In genomic region chr15:25057574-25057973, GRCh38 we compare ENCODE assay signal across 15 cellular contexts.
DNase-seq lines count a peak whose midpoint lies in the region; TF ChIP-seq lines count a peak whose summit lies in the region.
"Had no signal": no experiment of that assay in that cellular context is flagged by ENCODE, and none has a peak within 500 bp of the region (broad histone marks: within the 10 kb centered on the region; RNA-seq: fewer than 3 reads in every experiment).

No MANE protein-coding gene starts in this region.

- H3K27ac ChIP-seq in osteoblast (ENCODE audit: low read depth, low read length) = no peak overlapping the region
- no peak overlapping the region for H3K27ac ChIP-seq in testis

- no peak overlapping the region for H3K4me2 ChIP-seq in osteoblast (ENCODE audit: insufficient read depth, low read length)

- H3K4me3 ChIP-seq in adipocyte (ENCODE audit: low read length) (peak overlapping the region; percentile 59), osteoblast (ENCODE audit: insufficient read depth, low read length) (no peak overlapping the region), testis (no peak overlapping the region)
- H3K4me3 ChIP-seq: HAP-1, lung had no signal

- intact Hi-C loops in testis (cut with DNase I; ENCODE audit: low total_unique reads) = no loop called here

- TF ChIP-seq CTCF in osteoblast (IDR thresholded peaks at IDR 0.05; ENCODE audit: extremely low read depth, low read depth, low read length) (no peak), testis (IDR thresholded peaks at IDR 0.05) (no peak)

- H3K9me3 ChIP-seq in adipocyte (ENCODE audit: control insufficient read depth, low read length) = peaks cover 100% of the 10 kb centered on the region
- peaks cover 95% of the 10 kb centered on the region for H3K9me3 ChIP-seq in osteoblast (ENCODE audit: low read depth, low read length)
- no peaks in the 10 kb centered on the region for H3K9me3 ChIP-seq in testis

- H3K36me3 ChIP-seq in adipocyte (ENCODE audit: control insufficient read depth, insufficient read depth, low read length, severe bottlenecking) (peaks cover 100% of the 10 kb centered on the region), osteoblast (ENCODE audit: insufficient read depth, low read length) (peaks cover 78% of the 10 kb centered on the region), testis (ENCODE audit: low read depth, missing control alignments) (no peaks in the 10 kb centered on the region)
- H3K36me3 ChIP-seq: HAP-1 had no signal

- DNase-seq in D341Med (ENCODE audit: low spot score) (peak; percentile 9), adipocyte (ENCODE audit: low read depth) (no peak), osteoblast (ENCODE audit: insufficient read length, low spot score, missing footprints) (peak; percentile 11), testis (peak; percentile 4), NOMO-1 treated with DMSO at 0.1 percent for 48 hours (lab: John Stamatoyannopoulos, UW; ENCODE audit: unreplicated experiment) (no peak)
- DNase-seq in stimulated activated naive CD4-positive, alpha-beta T cell (lab: John Stamatoyannopoulos, UW) = no peak
- DNase-seq in stimulated activated CD4-positive, alpha-beta T cell treated with anti-CD3 and anti-CD28 coated beads, Interleukin-2, amount 100 ng/mL, for 24 hours = no peak
- DNase-seq: activated CD8-positive, alpha-beta T cell treated with anti-CD3 and anti-CD28 coated beads for 36 hours; activated naive CD4-positive, alpha-beta T cell treated with anti-CD3 and anti-CD28 coated beads, Interleukin-2, amount 10 ng/mL, durations not matched to agents 7 days and 5 days; activated T-cell treated with anti-CD3 and anti-CD28 coated beads, Interleukin-2, amount 50 U/mL, for 4 hours; amygdala; MV-4-11; T1000 had no signal

- no peak overlapping the region for H3K9ac ChIP-seq in adipocyte (ENCODE audit: low read length)

- no peaks in the 10 kb centered on the region for H3K4me1 ChIP-seq in adipocyte (ENCODE audit: control insufficient read depth, insufficient read depth, low read length)
- H3K4me1 ChIP-seq in osteoblast (ENCODE audit: insufficient read depth, low read length) = no peaks in the 10 kb centered on the region
- no peaks in the 10 kb centered on the region for H3K4me1 ChIP-seq in testis
- H3K4me1 ChIP-seq: HAP-1 had no signal

- 90 to 96% methylated on average over 5 to 7 of the region's 7 CpGs for WGBS in testis, 2 donors

- H3K27me3 ChIP-seq in adipocyte (replicated peaks; ENCODE audit: control insufficient read depth, insufficient read depth, low read length) (no peaks in the 10 kb centered on the region), osteoblast (ENCODE audit: insufficient read depth, low read length) (no peaks in the 10 kb centered on the region), testis (no peaks in the 10 kb centered on the region)

- no peaks in the 10 kb centered on the region for H3K79me2 ChIP-seq in osteoblast (ENCODE audit: insufficient read depth, low read length)

- TF ChIP-seq POLR2A in testis (IDR thresholded peaks at IDR 0.05) = no peak

- no peak overlapping the region for H2AFZ ChIP-seq in osteoblast (ENCODE audit: low read length)

- H4K20me1 ChIP-seq in osteoblast (ENCODE audit: insufficient read depth, low read length) = no peaks in the 10 kb centered on the region

Comparison
In these comparisons a context has a peak if more than half of its experiments do, and no peak if none do; other contexts are left out.
1. DNase-seq: peak in D341Med (single experiment), osteoblast (single experiment) and testis (single experiment); none in adipocyte (single experiment), NOMO-1 treated with DMSO at 0.1 percent for 48 hours (single experiment), stimulated activated naive CD4-positive, alpha-beta T cell (0 of 6) and stimulated activated CD4-positive, alpha-beta T cell treated with anti-CD3 and anti-CD28 coated beads, Interleukin-2, amount 100 ng/mL, for 24 hours (0 of 2).